Comparison of ENCODE assay signal across 21 cellular contexts in genomic region chr4:4803216-4803903, GRCh38. TPM values are rescaled to one million over a fixed set of nuclear protein-coding genes. Genes with fewer than 3 reads are reported as not detected.
DNase-seq lines count a peak whose midpoint lies in the region; ATAC-seq, FAIRE-seq and TF ChIP-seq lines count a peak whose summit lies in the region.
"Had no signal": no experiment of that assay in that cellular context is flagged by ENCODE, and none has a peak within 500 bp of the region (broad histone marks: within the 10 kb centered on the region; RNA-seq: fewer than 3 reads in every experiment).

No MANE protein-coding gene starts in this region.

- WGBS in HepG2 (ENCODE audit: low lambda C conversion rate) = 45% methylated on average over 5 of the region's 5 CpGs
- 49% methylated on average over 5 of the region's 5 CpGs for WGBS in right lobe of liver (ENCODE audit: insufficient coverage, low coverage, low lambda C conversion rate, missing lambda C conversion rate)
- 71% methylated on average over 5 of the region's 5 CpGs for WGBS in GM23248 (ENCODE audit: low coverage in 1 of 2, low lambda C conversion rate in 2 of 2, missing lambda C conversion rate in 2 of 2), 2 experiments

- H3K4me3 ChIP-seq in HepG2 (replicated peaks in 1 of 3; ENCODE audit: insufficient read depth in 1 of 3, low read depth in 2 of 3, low read length in 3 of 3) (no peak overlapping the region), right lobe of liver (no peak overlapping the region), astrocyte (ENCODE audit: insufficient read depth, low read depth, low read length) (no peak overlapping the region), GM23248 (no peak overlapping the region)
- H3K4me3 ChIP-seq: A549, GM23338 had no signal

- H2AFZ ChIP-seq in HepG2 (ENCODE audit: low read length) = no peak overlapping the region
- no peak overlapping the region for H2AFZ ChIP-seq in astrocyte (ENCODE audit: low read depth, low read length)
- H2AFZ ChIP-seq in GM23248 = no peak overlapping the region
- H2AFZ ChIP-seq: GM23338 had no signal

- no peaks in the 10 kb centered on the region for H3K27me3 ChIP-seq in HepG2 (ENCODE audit: control insufficient read depth in 1 of 2, insufficient read depth in 2 of 2, low read length in 2 of 2)
- no peaks in the 10 kb centered on the region for H3K27me3 ChIP-seq in right lobe of liver
- peaks cover 7% of the 10 kb centered on the region for H3K27me3 ChIP-seq in astrocyte (ENCODE audit: insufficient read depth, low read length)
- H3K27me3 ChIP-seq in GM23248 (replicated peaks; ENCODE audit: insufficient read depth) = no peaks in the 10 kb centered on the region

- in situ Hi-C loops in HepG2 (cut with HindIII; ENCODE audit: extremely low pct_ligation_motif_present, low pct_unique_long_range_greater_than_20kb) (no loop called here), GM23248 (cut with MboI) (no loop called here)

- H3K27ac ChIP-seq in HepG2 (ENCODE audit: extremely low read length, insufficient read depth, low read length) = no peak overlapping the region
- no peak overlapping the region for H3K27ac ChIP-seq in right lobe of liver
- no peak overlapping the region for H3K27ac ChIP-seq in astrocyte (ENCODE audit: low read depth, low read length)
- no peak overlapping the region for H3K27ac ChIP-seq in GM23248
- H3K27ac ChIP-seq: 22Rv1, A549, C4-2B had no signal

- DNase-seq in HepG2 (ENCODE audit: low spot score) (no peak), right lobe of liver (no peak), M059J (ENCODE audit: low read depth) (peak; percentile 60), astrocyte (ENCODE audit: low read depth) (no peak), GM23248 (no peak), GM19239 (ENCODE audit: insufficient read length, low spot score) (no peak)
- DNase-seq in stimulated activated CD4-positive, alpha-beta T cell treated with anti-CD3 and anti-CD28 coated beads, Interleukin-12 subunit alpha, Interleukin-12 subunit beta, amount 100 ng/mL, for 4 hours = no peak
- DNase-seq: Caco-2; CD4-positive, alpha-beta T cell; GF-D8; HFFc6; KG1 had no signal

- H3K4me1 ChIP-seq in HepG2 (ENCODE audit: insufficient read depth, low read length) (peaks cover 19% of the 10 kb centered on the region), right lobe of liver (no peaks in the 10 kb centered on the region), astrocyte (ENCODE audit: insufficient read depth, low read length) (no peaks in the 10 kb centered on the region), GM23248 (ENCODE audit: insufficient read depth) (peaks cover 10% of the 10 kb centered on the region)
- H3K4me1 ChIP-seq: A549, Caco-2 had no signal

- no peaks in the 10 kb centered on the region for H3K36me3 Mint-ChIP-seq in astrocyte (ENCODE audit: low read depth, unreplicated experiment)

- peaks cover 9% of the 10 kb centered on the region for H3K9me3 Mint-ChIP-seq in astrocyte (ENCODE audit: unreplicated experiment)
- H3K9me3 Mint-ChIP-seq: HFFc6 had no signal

- H3K9me2 ChIP-seq in GM23248 (ENCODE audit: insufficient read depth) = no peaks in the 10 kb centered on the region

- H3K79me2 ChIP-seq in HepG2 (ENCODE audit: insufficient read depth, low read length) (no peaks in the 10 kb centered on the region), astrocyte (ENCODE audit: insufficient read depth, low read length) (no peaks in the 10 kb centered on the region), GM23248 (ENCODE audit: insufficient read depth) (no peaks in the 10 kb centered on the region)

- no peak for TF ChIP-seq RAD21 in HepG2 (CRISPR knock-in tag; IDR thresholded peaks at IDR 0.05)

- H3K27me3 Mint-ChIP-seq in astrocyte (ENCODE audit: low read depth, unreplicated experiment) = peaks cover 28% of the 10 kb centered on the region

- POLR2A ChIA-PET in HepG2 (lab: Yijun Ruan, JAX) = no interaction called here

- H3K36me3 ChIP-seq in HepG2 (replicated peaks in 1 of 2; ENCODE audit: control insufficient read depth in 1 of 2, insufficient read depth in 2 of 2, low read length in 2 of 2) (no peaks in the 10 kb centered on the region), right lobe of liver (no peaks in the 10 kb centered on the region), astrocyte (ENCODE audit: insufficient read depth, low read length) (no peaks in the 10 kb centered on the region), GM23248 (ENCODE audit: low read depth) (no peaks in the 10 kb centered on the region)

- H4K20me1 ChIP-seq in HepG2 (ENCODE audit: insufficient read depth, low read length) = no peaks in the 10 kb centered on the region
- no peaks in the 10 kb centered on the region for H4K20me1 ChIP-seq in astrocyte (ENCODE audit: insufficient read depth, low read length)
- no peaks in the 10 kb centered on the region for H4K20me1 ChIP-seq in GM23248 (ENCODE audit: insufficient read depth)

- TF ChIP-seq CTCF in HepG2 (CRISPR knock-in tag; IDR thresholded peaks at IDR 0.05) (no peak), right lobe of liver (IDR thresholded peaks at IDR 0.05) (no peak), astrocyte (IDR thresholded peaks at IDR 0.05; ENCODE audit: insufficient read depth, low read depth, low read length) (no peak)

- ATAC-seq in HepG2 = peak; percentile 52; the same call in 2 of the 3 replicates
- no peak for ATAC-seq in right lobe of liver
- ATAC-seq in GM21825 (IDR thresholded peaks at IDR 0.05; ENCODE audit: unreplicated experiment) = no peak
- ATAC-seq: A549, GM23338, HCT116 had no signal

- CTCF ChIA-PET in HepG2 (lab: Yijun Ruan, JAX; ENCODE audit: low intra/inter-chr PET ratio, low total read pairs) = no interaction called here

- peaks cover 12% of the 10 kb centered on the region for H3K4me1 Mint-ChIP-seq in astrocyte (ENCODE audit: low read depth, unreplicated experiment)
- H3K4me1 Mint-ChIP-seq: B cell, GM23338 had no signal

- no peaks in the 10 kb centered on the region for H3K9me3 ChIP-seq in HepG2 (ENCODE audit: low read length)
- no peaks in the 10 kb centered on the region for H3K9me3 ChIP-seq in right lobe of liver
- H3K9me3 ChIP-seq in astrocyte (ENCODE audit: insufficient read depth, low read depth, low read length) = no peaks in the 10 kb centered on the region
- no peaks in the 10 kb centered on the region for H3K9me3 ChIP-seq in GM23248 (ENCODE audit: low read depth)
- H3K9me3 ChIP-seq: Caco-2 had no signal

- H3K9ac ChIP-seq in HepG2 (ENCODE audit: insufficient read depth, low read depth, low read length) (no peak overlapping the region), astrocyte (ENCODE audit: low read length) (no peak overlapping the region), GM23248 (no peak overlapping the region)

- no peak for TF ChIP-seq EP300 in HepG2 (IDR thresholded peaks at IDR 0.05; ENCODE audit: low read depth in 2 of 2, low read length in 2 of 2)
- no peak for TF ChIP-seq EP300 in HepG2 (CRISPR knock-in tag; IDR thresholded peaks at IDR 0.05; ENCODE audit: borderline replicate concordance)

- H3K4me3 Mint-ChIP-seq in astrocyte (ENCODE audit: unreplicated experiment) = no peak overlapping the region
- H3K4me3 Mint-ChIP-seq: B cell; CD4-positive, alpha-beta T cell; GM23338; HFFc6 had no signal

- TF ChIP-seq POLR2A in HepG2 (IDR thresholded peaks at IDR 0.05; ENCODE audit: insufficient read depth in 1 of 2, low read depth in 2 of 2, low read length in 2 of 2) = no peak
- TF ChIP-seq POLR2A in right lobe of liver (IDR thresholded peaks at IDR 0.05) = no peak

- intact Hi-C loops in HepG2 (cut with micrococcal nuclease; ENCODE audit: unreplicated experiment) (no loop called here), right lobe of liver (cut with DNase I) (no loop called here)

- H3K27ac Mint-ChIP-seq in astrocyte (ENCODE audit: unreplicated experiment) = peak overlapping the region; percentile 31
- H3K27ac Mint-ChIP-seq: B cell; CD4-positive, alpha-beta T cell; GM23338; HFFc6 had no signal

- BruUV-seq in HepG2 (replicated peaks; lab: Mats Ljungman, UMichigan) = no TSS peak

- FAIRE-seq in HepG2 (lab: Jason Lieb, UNC) (no peak), astrocyte (lab: Jason Lieb, UNC) (no peak), GM19239 (lab: Jason Lieb, UNC) (no peak)
- FAIRE-seq: A549, D721Med, H54 had no signal

- peaks cover 7% of the 10 kb centered on the region; the same call in 1 of the 2 replicates for H3F3A ChIP-seq in GM23248 (ENCODE audit: insufficient read depth)

- no peak overlapping the region for H3K4me2 ChIP-seq in HepG2 (ENCODE audit: low read depth, low read length)
- no peak overlapping the region for H3K4me2 ChIP-seq in astrocyte (ENCODE audit: low read length)
- no peak overlapping the region for H3K4me2 ChIP-seq in GM23248 (ENCODE audit: unreplicated experiment)
- H3K4me2 ChIP-seq: A549, GM23338 had no signal

TF ChIP-seq in HepG2, 621 proteins besides CTCF, POLR2A, EP300 and RAD21:
- TF ChIP-seq SIN3A (IDR thresholded peaks at IDR 0.05; ENCODE audit: borderline replicate concordance, low read depth, low read length) (no peak), ZNF263 (CRISPR knock-in tag; IDR thresholded peaks at IDR 0.05) (peak; percentile 70; the same call in 1 of the 2 replicates)

RNA-seq across cellular contexts. Expression of gene MSX1, which starts 56.1 kb away (rescaled TPM):
- total RNA-seq in HepG2 (2016; rRNA removed; fragmentation: Illumina TruSeq; extraction: Trizol) (13.8 and 14.9 TPM in 2 replicates), right lobe of liver (under 1 TPM; 0.15 to 0.62 (median 0.31) TPM), astrocyte (0.87 and 0.91 TPM in 2 replicates)
- 6.3 and 10.9 TPM in 2 replicates for total RNA-seq in HepG2 (2016; cell fraction: cytosol; rRNA removed; fragmentation: Illumina TruSeq; extraction: Trizol; ENCODE audit: low read depth)
- 14.0 and 15.0 TPM in 2 replicates for total RNA-seq in HepG2 (2016; cell fraction: insoluble cytoplasmic fraction; rRNA removed; fragmentation: Illumina TruSeq; extraction: Trizol)
- total RNA-seq in HepG2 (2016; cell fraction: membrane; rRNA removed; fragmentation: Illumina TruSeq; extraction: Trizol) = 19.1 and 23.9 TPM in 2 replicates
- 5.4 and 9.8 TPM in 2 replicates for total RNA-seq in HepG2 (2016; cell fraction: nucleus; rRNA removed; fragmentation: Illumina TruSeq; extraction: Trizol)
- polyA plus RNA-seq in HepG2 (2011; rRNA removed) (12.1 and 15.2 TPM in 2 replicates), GM23248 (2016; fragmentation: Nextera tagmentation; extraction: Ambion mirVana) (16.8 and 17.2 TPM in 2 replicates)
- polyA plus RNA-seq in HepG2 (2011; cell fraction: cytosol; rRNA removed) = 8.4 and 14.6 TPM in 2 replicates
- 17.5 and 22.0 TPM in 2 replicates for polyA plus RNA-seq in HepG2 (2011; cell fraction: nucleus; rRNA removed)
- 8.0 and 8.9 TPM in 2 replicates for polyA plus RNA-seq in HepG2 (2012)
- polyA plus RNA-seq in HepG2 (2016; cell fraction: cytosol; fragmentation: Illumina TruSeq; extraction: Trizol; ENCODE audit: low read depth) = 8.3 and 12.3 TPM in 2 replicates
- polyA plus RNA-seq in HepG2 (2016; cell fraction: insoluble cytoplasmic fraction; fragmentation: Illumina TruSeq; extraction: Trizol; ENCODE audit: low read depth) = 16.8 and 17.9 TPM in 2 replicates
- 19.5 and 22.1 TPM in 2 replicates for polyA plus RNA-seq in HepG2 (2016; cell fraction: membrane; fragmentation: Illumina TruSeq; extraction: Trizol; ENCODE audit: low read depth)
- 13.8 and 15.1 TPM in 2 replicates for polyA plus RNA-seq in HepG2 (2016; cell fraction: nucleus; fragmentation: Illumina TruSeq; extraction: Trizol; ENCODE audit: insufficient read depth, low read depth)
- polyA minus RNA-seq in HepG2 (2011; rRNA and poly(A)+ RNA removed; ENCODE audit: low replicate concordance) = 0.58 and 6.7 TPM in 2 replicates
- polyA minus RNA-seq in HepG2 (2011; cell fraction: cytosol; rRNA and poly(A)+ RNA removed) = 3.3 and 5.9 TPM in 2 replicates
- polyA minus RNA-seq in HepG2 (2011; cell fraction: nucleus; rRNA and poly(A)+ RNA removed) = 3.1 and 4.0 TPM in 2 replicates
- 11.4 and 12.6 TPM in 2 replicates for total RNA-seq in M059J (2014; rRNA removed; shearing (Covaris generic))
- total RNA-seq in GM23248 (2014; rRNA removed; shearing (Covaris generic)) = 26.1 and 32.1 TPM in 2 replicates
- total RNA-seq: B cell; CD4-positive, alpha-beta T cell; GM23338 had no signal
